In the genomic region with DNA sequence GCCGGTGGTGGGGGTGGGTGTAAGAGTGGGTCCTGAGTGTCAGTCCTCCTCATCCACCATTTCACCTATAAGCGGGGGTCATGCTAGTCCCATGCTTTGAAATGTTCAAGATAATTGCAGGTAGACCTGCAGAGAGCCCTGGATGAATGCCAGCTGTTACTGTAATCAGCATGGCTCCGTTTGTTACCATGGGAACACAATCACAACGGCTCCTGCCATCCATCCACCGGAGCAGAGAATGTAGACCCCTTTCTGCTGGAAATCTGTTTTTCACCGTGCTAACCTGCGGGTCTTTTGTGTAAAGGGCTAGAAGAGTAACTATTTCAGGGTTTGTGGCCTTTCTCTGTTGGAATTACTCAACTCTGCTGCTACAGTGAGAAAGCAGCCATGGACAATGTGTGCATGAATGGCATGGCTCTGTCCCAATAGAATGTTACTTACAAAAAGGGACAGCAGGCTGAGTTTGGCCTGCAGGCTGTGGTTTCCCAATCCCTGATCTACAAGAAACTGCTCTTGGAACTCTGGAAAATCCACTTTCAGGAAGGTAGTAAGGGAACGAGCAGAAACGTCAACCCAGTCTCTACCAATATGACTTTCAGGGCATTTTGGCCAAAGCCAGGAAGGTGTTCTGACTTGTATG, we compare ENCODE assay signal across 1 cellular context.
TF ChIP-seq lines count a peak whose summit lies in the region.

No MANE protein-coding gene starts in this region.

TF ChIP-seq in WTC11, 78 proteins besides CTCF, POLR2A, EP300 and RAD21 (continued from another document):
- TF ChIP-seq, protein P1, sequence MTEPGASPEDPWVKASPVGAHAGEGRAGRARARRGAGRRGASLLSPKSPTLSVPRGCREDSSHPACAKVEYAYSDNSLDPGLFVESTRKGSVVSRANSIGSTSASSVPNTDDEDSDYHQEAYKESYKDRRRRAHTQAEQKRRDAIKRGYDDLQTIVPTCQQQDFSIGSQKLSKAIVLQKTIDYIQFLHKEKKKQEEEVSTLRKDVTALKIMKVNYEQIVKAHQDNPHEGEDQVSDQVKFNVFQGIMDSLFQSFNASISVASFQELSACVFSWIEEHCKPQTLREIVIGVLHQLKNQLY (CRISPR knock-in tag; IDR thresholded peaks at IDR 0.05) = no peak
- TF ChIP-seq, protein P2, sequence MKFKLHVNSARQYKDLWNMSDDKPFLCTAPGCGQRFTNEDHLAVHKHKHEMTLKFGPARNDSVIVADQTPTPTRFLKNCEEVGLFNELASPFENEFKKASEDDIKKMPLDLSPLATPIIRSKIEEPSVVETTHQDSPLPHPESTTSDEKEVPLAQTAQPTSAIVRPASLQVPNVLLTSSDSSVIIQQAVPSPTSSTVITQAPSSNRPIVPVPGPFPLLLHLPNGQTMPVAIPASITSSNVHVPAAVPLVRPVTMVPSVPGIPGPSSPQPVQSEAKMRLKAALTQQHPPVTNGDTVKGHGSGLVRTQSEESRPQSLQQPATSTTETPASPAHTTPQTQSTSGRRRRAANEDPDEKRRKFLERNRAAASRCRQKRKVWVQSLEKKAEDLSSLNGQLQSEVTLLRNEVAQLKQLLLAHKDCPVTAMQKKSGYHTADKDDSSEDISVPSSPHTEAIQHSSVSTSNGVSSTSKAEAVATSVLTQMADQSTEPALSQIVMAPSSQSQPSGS (CRISPR knock-in tag; IDR thresholded peaks at IDR 0.05; ENCODE audit: borderline replicate concordance, low read depth) = no peak
- TF ChIP-seq, protein P3, sequence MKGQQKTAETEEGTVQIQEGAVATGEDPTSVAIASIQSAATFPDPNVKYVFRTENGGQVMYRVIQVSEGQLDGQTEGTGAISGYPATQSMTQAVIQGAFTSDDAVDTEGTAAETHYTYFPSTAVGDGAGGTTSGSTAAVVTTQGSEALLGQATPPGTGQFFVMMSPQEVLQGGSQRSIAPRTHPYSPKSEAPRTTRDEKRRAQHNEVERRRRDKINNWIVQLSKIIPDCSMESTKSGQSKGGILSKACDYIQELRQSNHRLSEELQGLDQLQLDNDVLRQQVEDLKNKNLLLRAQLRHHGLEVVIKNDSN (CRISPR knock-in tag; IDR thresholded peaks at IDR 0.05) = no peak
TF ChIP-seq in WTC11: peak in this region for 0.
